Comparison of ENCODE assay signal across 1 cellular context in genomic region chr1:86155807-86156561, GRCh38.
TF ChIP-seq lines count a peak whose summit lies in the region.

No MANE protein-coding gene starts in this region.

TF ChIP-seq in HepG2, 621 proteins besides CTCF, POLR2A, EP300 and RAD21 (continued from another document):
- TF ChIP-seq, protein P1, sequence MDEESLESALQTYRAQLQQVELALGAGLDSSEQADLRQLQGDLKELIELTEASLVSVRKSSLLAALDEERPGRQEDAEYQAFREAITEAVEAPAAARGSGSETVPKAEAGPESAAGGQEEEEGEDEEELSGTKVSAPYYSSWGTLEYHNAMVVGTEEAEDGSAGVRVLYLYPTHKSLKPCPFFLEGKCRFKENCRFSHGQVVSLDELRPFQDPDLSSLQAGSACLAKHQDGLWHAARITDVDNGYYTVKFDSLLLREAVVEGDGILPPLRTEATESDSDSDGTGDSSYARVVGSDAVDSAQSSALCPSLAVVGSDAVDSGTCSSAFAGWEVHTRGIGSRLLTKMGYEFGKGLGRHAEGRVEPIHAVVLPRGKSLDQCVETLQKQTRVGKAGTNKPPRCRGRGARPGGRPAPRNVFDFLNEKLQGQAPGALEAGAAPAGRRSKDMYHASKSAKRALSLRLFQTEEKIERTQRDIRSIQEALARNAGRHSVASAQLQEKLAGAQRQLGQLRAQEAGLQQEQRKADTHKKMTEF (CRISPR knock-in tag; IDR thresholded peaks at IDR 0.05), result no peak
- TF ChIP-seq ZNF383 (CRISPR knock-in tag; IDR thresholded peaks at IDR 0.05; ENCODE audit: borderline replicate concordance) (no peak), DNMT3B (CRISPR knock-in tag; conservative IDR thresholded peaks at IDR 0.05) (no peak), U2AF1 (optimal IDR thresholded peaks at IDR 0.05; ENCODE audit: low read depth, low read length) (no peak), TEAD2 (CRISPR knock-in tag; IDR thresholded peaks at IDR 0.05) (no peak), ZFP1 (CRISPR knock-in tag; IDR thresholded peaks at IDR 0.05) (no peak)
- TF ChIP-seq, protein P2, sequence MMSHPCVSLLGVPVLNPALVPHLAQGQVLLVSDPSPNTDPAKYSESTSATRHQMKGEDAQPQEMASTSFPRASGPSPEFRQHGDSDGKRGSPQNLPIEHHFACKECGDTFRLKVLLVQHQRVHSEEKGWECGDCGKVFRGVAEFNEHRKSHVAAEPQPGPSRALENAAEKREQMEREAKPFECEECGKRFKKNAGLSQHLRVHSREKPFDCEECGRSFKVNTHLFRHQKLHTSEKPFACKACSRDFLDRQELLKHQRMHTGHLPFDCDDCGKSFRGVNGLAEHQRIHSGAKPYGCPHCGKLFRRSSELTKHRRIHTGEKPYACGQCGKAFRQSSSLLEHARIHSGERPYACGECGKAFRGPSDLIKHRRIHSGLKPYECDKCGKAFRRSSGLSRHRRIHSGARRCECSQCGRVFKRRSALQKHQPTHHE (CRISPR knock-in tag; IDR thresholded peaks at IDR 0.05; ENCODE audit: borderline replicate concordance), result no peak
